ENCODE assay signal across 21 cellular contexts in genomic region chr5:146342882-146343865, GRCh38. TPM values are rescaled to one million over a fixed set of nuclear protein-coding genes. Genes with fewer than 3 reads are reported as not detected.
DNase-seq lines count a peak whose midpoint lies in the region; ATAC-seq, FAIRE-seq and TF ChIP-seq lines count a peak whose summit lies in the region.
"Had no signal": no experiment of that assay in that cellular context is flagged by ENCODE, and none has a peak within 500 bp of the region (broad histone marks: within the 10 kb centered on the region; RNA-seq: fewer than 3 reads in every experiment).

No MANE protein-coding gene starts in this region.

- H3K4me1 ChIP-seq in HepG2 (ENCODE audit: insufficient read depth, low read length) (no peaks in the 10 kb centered on the region), right lobe of liver (peaks cover 0 to 11% (median 0%) of the 10 kb centered on the region in 4 donors), K562 (replicated peaks in 1 of 2; ENCODE audit: control insufficient read depth in 2 of 2, insufficient read depth in 2 of 2, low read length in 2 of 2) (peaks cover 0 to 21% of the 10 kb centered on the region in 2 experiments; a peak in 2 of 5 replicates), tibial artery (peaks cover 0 to 43% (median 24%) of the 10 kb centered on the region in 4 donors), gastrocnemius medialis (peaks cover 0 to 3% of the 10 kb centered on the region in 2 donors)
- H3K4me1 ChIP-seq: BLaER1 treated with 17β-estradiol and CSF1 and Interleukin-3, amounts not matched to agents 10 nM and 100 nM had no signal

- POLR2A ChIA-PET in HepG2 (lab: Yijun Ruan, JAX): no interaction called here
- POLR2A ChIA-PET in K562 (lab: Yijun Ruan, JAX): no interaction called here

- no peaks in the 10 kb centered on the region for H3K9me1 ChIP-seq in K562 (ENCODE audit: control insufficient read depth, insufficient read depth, low read length)

- no peak for TF ChIP-seq EP300 in HepG2 (IDR thresholded peaks at IDR 0.05; ENCODE audit: low read depth in 2 of 2, low read length in 2 of 2)
- no peak for TF ChIP-seq EP300 in HepG2 (CRISPR knock-in tag; IDR thresholded peaks at IDR 0.05; ENCODE audit: borderline replicate concordance)
- no peak for TF ChIP-seq EP300 in K562 (IDR thresholded peaks at IDR 0.05; ENCODE audit: low read length)

- TF ChIP-seq CTCF in HepG2 (CRISPR knock-in tag; IDR thresholded peaks at IDR 0.05) (no peak), right lobe of liver (IDR thresholded peaks at IDR 0.05) (no peak), K562 (IDR thresholded peaks at IDR 0.05 in 2 of 3, conservative IDR thresholded peaks at IDR 0.05 in 1 of 3; ENCODE audit: insufficient read depth in 2 of 3, low read depth in 1 of 3, low read length in 3 of 3) (no peak), tibial artery (IDR thresholded peaks at IDR 0.05) (no peak), gastrocnemius medialis (IDR thresholded peaks at IDR 0.05 in 4 of 5, conservative IDR thresholded peaks at IDR 0.05 in 1 of 5) (no peak)

- H3K27me3 ChIP-seq in HepG2 (ENCODE audit: control insufficient read depth in 1 of 2, insufficient read depth in 2 of 2, low read length in 2 of 2): peaks cover 7 to 75% of the 10 kb centered on the region in 2 experiments
- peaks cover 8 to 32% of the 10 kb centered on the region in 2 donors for H3K27me3 ChIP-seq in right lobe of liver
- peaks cover 51 to 79% of the 10 kb centered on the region in 2 experiments for H3K27me3 ChIP-seq in K562 (ENCODE audit: control insufficient read depth in 2 of 2, insufficient read depth in 2 of 2, low read length in 2 of 2)
- peaks cover 4 to 84% of the 10 kb centered on the region in 2 donors for H3K27me3 ChIP-seq in tibial artery
- H3K27me3 ChIP-seq in gastrocnemius medialis: peaks cover 84 to 96% (median 88%) of the 10 kb centered on the region in 3 donors

- H3K36me3 ChIP-seq in HepG2 (replicated peaks in 1 of 2; ENCODE audit: control insufficient read depth in 1 of 2, insufficient read depth in 2 of 2, low read length in 2 of 2) (no peaks in the 10 kb centered on the region), right lobe of liver (no peaks in the 10 kb centered on the region), K562 (ENCODE audit: control insufficient read depth, insufficient read depth, low read length) (no peaks in the 10 kb centered on the region), tibial artery (no peaks in the 10 kb centered on the region), gastrocnemius medialis (no peaks in the 10 kb centered on the region)
- H3K36me3 ChIP-seq: BLaER1 treated with 17β-estradiol and CSF1 and Interleukin-3, amounts not matched to agents 10 nM and 100 nM had no signal

- H3K27ac ChIP-seq in HepG2 (ENCODE audit: extremely low read length, insufficient read depth, low read length) (no peak overlapping the region), right lobe of liver (no peak overlapping the region), K562 (ENCODE audit: extremely low read depth, low read depth, low read length) (no peak overlapping the region), tibial artery (no peak overlapping the region), gastrocnemius medialis (no peak overlapping the region)
- H3K27ac ChIP-seq: BLaER1 treated with 17β-estradiol and CSF1 and Interleukin-3, amounts not matched to agents 10 nM and 100 nM; PC-9; SK-N-MC had no signal

- H3K79me2 ChIP-seq in HepG2 (ENCODE audit: insufficient read depth, low read length) (no peaks in the 10 kb centered on the region), K562 (ENCODE audit: control insufficient read depth, insufficient read depth, low read length) (no peaks in the 10 kb centered on the region)

- H4K20me1 ChIP-seq in HepG2 (ENCODE audit: insufficient read depth, low read length): no peaks in the 10 kb centered on the region; the same call in none of the 2 replicates
- H4K20me1 ChIP-seq in K562 (replicated peaks; ENCODE audit: control insufficient read depth, insufficient read depth, low read length): no peaks in the 10 kb centered on the region; the same call in 1 of the 2 replicates

- DNase-seq in HepG2 (ENCODE audit: low spot score) (no peak), right lobe of liver (no peak), K562 (ENCODE audit: extremely low read depth in 1 of 4, low spot score in 3 of 4) (no peak), islet precursor cell (peak; percentile 71), tibial artery (no peak), NCI-H128 (lab: John Stamatoyannopoulos, UW; ENCODE audit: unreplicated experiment) (no peak), gastrocnemius medialis (no peak), SW 1271 (lab: John Stamatoyannopoulos, UW) (no peak)
- DNase-seq: CD8-positive, alpha-beta memory T cell; DND-41; HCEC 1CT; KBM-7; NCI-H1436 treated with DMSO at 0.1 percent for 48 hours; NCI-H2029 treated with DMSO at 0.1 percent for 48 hours; NCI-H510A; NCI-H82; PC-9 had no signal

- no peak for TF ChIP-seq RAD21 in HepG2 (CRISPR knock-in tag; IDR thresholded peaks at IDR 0.05)
- no peak for TF ChIP-seq RAD21 in K562 (CRISPR knock-in tag; conservative IDR thresholded peaks at IDR 0.05 in 1 of 2, IDR thresholded peaks at IDR 0.05 in 1 of 2)

- H3K4me3 ChIP-seq in HepG2 (replicated peaks in 1 of 3; ENCODE audit: insufficient read depth in 1 of 3, low read depth in 2 of 3, low read length in 3 of 3) (no peak overlapping the region), right lobe of liver (no peak overlapping the region), K562 (no peak overlapping the region), tibial artery (no peak overlapping the region), gastrocnemius medialis (no peak overlapping the region)
- H3K4me3 ChIP-seq: BLaER1 treated with 17β-estradiol and CSF1 and Interleukin-3, amounts not matched to agents 10 nM and 100 nM; PC-9; SK-N-MC had no signal

- in situ Hi-C loops in HepG2 (cut with HindIII; ENCODE audit: extremely low pct_ligation_motif_present, low pct_unique_long_range_greater_than_20kb) (no loop called here), K562 (cut with MboI) (no loop called here), gastrocnemius medialis (cut with MboI; ENCODE audit: low sequenced_read_pairs in 4 of 4) (no loop called here)

- H3K9ac ChIP-seq in HepG2 (ENCODE audit: insufficient read depth, low read depth, low read length): no peak overlapping the region
- no peak overlapping the region for H3K9ac ChIP-seq in K562 (ENCODE audit: insufficient read depth in 1 of 2, low read depth in 2 of 2, low read length in 2 of 2)
- H3K9ac ChIP-seq: BLaER1 treated with 17β-estradiol and CSF1 and Interleukin-3, amounts not matched to agents 10 nM and 100 nM had no signal

- intact Hi-C loops in HepG2 (cut with micrococcal nuclease; ENCODE audit: unreplicated experiment) (no loop called here), right lobe of liver (cut with DNase I) (no loop called here), K562 (cut with micrococcal nuclease) (no loop called here), tibial artery (cut with DNase I; ENCODE audit: low total_unique reads) (no loop called here), gastrocnemius medialis (cut with DNase I; ENCODE audit: low total_unique reads) (no loop called here)

- WGBS in HepG2 (ENCODE audit: low lambda C conversion rate): 31% methylated on average over 38 of the region's 46 CpGs
- 4% methylated on average over 30 of the region's 46 CpGs for WGBS in right lobe of liver (ENCODE audit: insufficient coverage, low coverage, low lambda C conversion rate, missing lambda C conversion rate)
- 3% methylated on average over 46 of the region's 46 CpGs for WGBS in K562 (ENCODE audit: insufficient coverage, low coverage, missing lambda C conversion rate)

- no peak overlapping the region for H2AFZ ChIP-seq in HepG2 (ENCODE audit: low read length)
- H2AFZ ChIP-seq in K562 (ENCODE audit: low read depth, low read length): no peak overlapping the region
- H2AFZ ChIP-seq: PC-9 had no signal

- ATAC-seq in HepG2: no peak
- no peak for ATAC-seq in right lobe of liver
- ATAC-seq in K562: 0 out of 3 replicates have a peak, but pooled peaks have one; percentile 15
- ATAC-seq in gastrocnemius medialis: no peak

- TF ChIP-seq POLR2A in HepG2 (IDR thresholded peaks at IDR 0.05; ENCODE audit: insufficient read depth in 1 of 2, low read depth in 2 of 2, low read length in 2 of 2) (no peak), right lobe of liver (IDR thresholded peaks at IDR 0.05) (no peak), K562 (conservative IDR thresholded peaks at IDR 0.05) (no peak), gastrocnemius medialis (IDR thresholded peaks at IDR 0.05) (no peak)

- H3K4me2 ChIP-seq in HepG2 (ENCODE audit: low read depth, low read length) (no peak overlapping the region), K562 (ENCODE audit: insufficient read depth, low read length) (no peak overlapping the region)
- H3K4me2 ChIP-seq: BLaER1 treated with 17β-estradiol and CSF1 and Interleukin-3, amounts not matched to agents 10 nM and 100 nM; PC-9 had no signal

- CTCF ChIA-PET in HepG2 (lab: Yijun Ruan, JAX; ENCODE audit: low intra/inter-chr PET ratio, low total read pairs) (no interaction called here), K562 (lab: Yijun Ruan, JAX; ENCODE audit: low intra/inter-chr PET ratio) (no interaction called here)

- FAIRE-seq in HepG2 (lab: Jason Lieb, UNC) (no peak), K562 (lab: Jason Lieb, UNC) (no peak)
- FAIRE-seq: A204.1, D721Med had no signal

- H3K9me3 ChIP-seq in HepG2 (ENCODE audit: low read length): no peaks in the 10 kb centered on the region
- no peaks in the 10 kb centered on the region for H3K9me3 ChIP-seq in right lobe of liver
- H3K9me3 ChIP-seq in K562 (replicated peaks; ENCODE audit: control insufficient read depth, insufficient read depth, low read depth, low read length): no peaks in the 10 kb centered on the region
- no peaks in the 10 kb centered on the region for H3K9me3 ChIP-seq in tibial artery
- H3K9me3 ChIP-seq in gastrocnemius medialis: no peaks in the 10 kb centered on the region

- BruUV-seq in HepG2 (replicated peaks; lab: Mats Ljungman, UMichigan) (no TSS peak), K562 (replicated peaks; lab: Mats Ljungman, UMichigan) (no TSS peak)

RNA-seq across cellular contexts. Expression of gene POU4F3, which starts 4.5 kb away (rescaled TPM):
- total RNA-seq in HepG2 (2016; rRNA removed; fragmentation: Illumina TruSeq; extraction: Trizol) (0.08 TPM in 1 of 2 replicates, not detected in the other), right lobe of liver (under 1 TPM in 1 of 6 experiments, not detected in 5; 0.31 TPM), K562 (2014; rRNA removed) (not detected in 2 replicates), K562 (2014; rRNA removed; fragmentation: Illumina TruSeq; extraction: Trizol) (not detected in 2 replicates), K562 (2015; rRNA removed; fragmentation: Illumina TruSeq; extraction: Trizol) (0.08 TPM in 1 of 2 replicates, not detected in the other), K562 (2021) (0.07 and 0.13 TPM in 2 replicates), gastrocnemius medialis (not detected)
- not detected in 2 replicates for total RNA-seq in HepG2 (2016; cell fraction: cytosol; rRNA removed; fragmentation: Illumina TruSeq; extraction: Trizol; ENCODE audit: low read depth)
- total RNA-seq in HepG2 (2016; cell fraction: insoluble cytoplasmic fraction; rRNA removed; fragmentation: Illumina TruSeq; extraction: Trizol): not detected in 2 replicates
- not detected in 2 replicates for total RNA-seq in HepG2 (2016; cell fraction: membrane; rRNA removed; fragmentation: Illumina TruSeq; extraction: Trizol)
- total RNA-seq in HepG2 (2016; cell fraction: nucleus; rRNA removed; fragmentation: Illumina TruSeq; extraction: Trizol): not detected in 2 replicates
- polyA plus RNA-seq in HepG2 (2011; rRNA removed) (not detected in 2 replicates), K562 (2011; rRNA removed) (0.04 TPM in 2 replicates), K562 (2014; fragmentation: Illumina TruSeq; extraction: Trizol) (0.07 TPM in 1 of 2 replicates, not detected in the other), K562 (2014; fragmentation: Nextera tagmentation; extraction: Ambion mirVana) (not detected), K562 (2014; rRNA removed) (not detected in 2 replicates)
- 0.03 and 0.07 TPM in 2 replicates for polyA plus RNA-seq in HepG2 (2011; cell fraction: cytosol; rRNA removed)
- polyA plus RNA-seq in HepG2 (2011; cell fraction: nucleus; rRNA removed): 0.08 TPM in 1 of 2 replicates, not detected in the other
- polyA plus RNA-seq in HepG2 (2012): not detected in 2 replicates
- not detected in 2 replicates for polyA plus RNA-seq in HepG2 (2016; cell fraction: cytosol; fragmentation: Illumina TruSeq; extraction: Trizol; ENCODE audit: low read depth)
- not detected in 2 replicates for polyA plus RNA-seq in HepG2 (2016; cell fraction: insoluble cytoplasmic fraction; fragmentation: Illumina TruSeq; extraction: Trizol; ENCODE audit: low read depth)
- not detected in 2 replicates for polyA plus RNA-seq in HepG2 (2016; cell fraction: membrane; fragmentation: Illumina TruSeq; extraction: Trizol; ENCODE audit: low read depth)
- not detected in 2 replicates for polyA plus RNA-seq in HepG2 (2016; cell fraction: nucleus; fragmentation: Illumina TruSeq; extraction: Trizol; ENCODE audit: insufficient read depth, low read depth)
- not detected in 2 replicates for polyA minus RNA-seq in HepG2 (2011; rRNA and poly(A)+ RNA removed; ENCODE audit: low replicate concordance)
- not detected in 2 replicates for polyA minus RNA-seq in HepG2 (2011; cell fraction: cytosol; rRNA and poly(A)+ RNA removed)
- not detected in 2 replicates for polyA minus RNA-seq in HepG2 (2011; cell fraction: nucleus; rRNA and poly(A)+ RNA removed)
- not detected in 2 replicates for total RNA-seq in K562 (2011; cell fraction: chromatin; rRNA removed; ENCODE audit: low replicate concordance)
- total RNA-seq in K562 (2011; cell fraction: nucleolus; rRNA removed): not detected in 2 replicates
- not detected in 2 replicates for total RNA-seq in K562 (2011; cell fraction: nucleoplasm; rRNA removed)
- polyA plus RNA-seq in K562 (2011; cell fraction: cytosol; rRNA removed): 0.06 TPM in 1 of 2 replicates, not detected in the other
- 0.06 and 0.07 TPM in 2 replicates for polyA plus RNA-seq in K562 (2011; cell fraction: nucleus; rRNA removed)
- 0.04 and 0.05 TPM in 2 replicates for polyA plus RNA-seq in K562 (2012)
- polyA minus RNA-seq in K562 (2011; rRNA and poly(A)+ RNA removed): not detected in 2 replicates
- polyA minus RNA-seq in K562 (2011; cell fraction: cytosol; rRNA and poly(A)+ RNA removed): not detected in 2 replicates
- not detected in 2 replicates for polyA minus RNA-seq in K562 (2011; cell fraction: nucleus; rRNA and poly(A)+ RNA removed)
- total RNA-seq: PC-9 had no signal
- polyA plus RNA-seq: CD8-positive, alpha-beta memory T cell had no signal

Comparison
In these comparisons a context has a peak if more than half of its experiments do, and no peak if none do; other contexts are left out.
1. Of the 241 proteins assayed by ChIP-seq in both HepG2 and K562: peak only in HepG2: EZH2; only in K562: none; in both: none; in neither: 240.